16 cellular contexts compared by ENCODE assay signal in the genomic region with DNA sequence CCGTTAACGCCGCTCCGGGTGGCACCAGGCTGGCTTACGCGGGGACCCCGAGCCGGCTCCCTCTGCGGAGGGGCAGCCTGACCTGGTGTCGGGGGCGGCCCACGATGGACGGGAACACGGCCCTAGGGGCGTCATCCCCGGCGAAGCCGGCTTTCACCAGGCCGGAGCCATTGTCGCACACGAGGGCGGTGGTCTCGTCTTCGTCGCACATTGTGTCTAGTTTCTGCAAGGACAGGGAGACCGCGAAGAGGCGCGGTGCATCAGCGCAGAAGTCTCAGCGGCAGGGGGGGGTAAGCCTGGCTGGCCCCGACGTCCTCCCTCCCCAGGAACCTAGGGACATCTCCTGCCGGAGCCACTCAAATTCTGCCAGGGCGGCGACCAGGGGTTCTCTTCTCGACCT. TPM values are rescaled to one million over a fixed set of nuclear protein-coding genes. Genes with fewer than 3 reads are reported as not detected.
"Had no signal": no experiment of that assay in that cellular context is flagged by ENCODE, and none has a peak within 500 bp of the region (broad histone marks: within the 10 kb centered on the region; RNA-seq: fewer than 3 reads in every experiment).

No MANE protein-coding gene starts in this region.

- H3K36me3 ChIP-seq: pancreas, tibial nerve, vagina, WERI-Rb-1 had no signal

- H3K27ac ChIP-seq: body of pancreas, pancreas, skin epidermis, tibial nerve, vagina, WERI-Rb-1 had no signal

- H3K9me3 ChIP-seq: body of pancreas, mucosa of descending colon, pancreas, tibial nerve, vagina had no signal

- H3K27ac Mint-ChIP-seq: activated naive CD4-positive, alpha-beta T cell treated with anti-CD3 and anti-CD28 coated beads, Interleukin-2, amount 10 ng/mL, durations not matched to agents 7 days and 5 days; immature natural killer cell had no signal

- H3K4me3 Mint-ChIP-seq: activated CD8-positive, alpha-beta T cell treated with anti-CD3 and anti-CD28 coated beads, Interleukin-2, amount 10 ng/mL, durations not matched to agents 7 days and 5 days; activated naive CD4-positive, alpha-beta T cell treated with anti-CD3 and anti-CD28 coated beads, Interleukin-2, amount 10 ng/mL, durations not matched to agents 7 days and 5 days had no signal

- H3K9me3 Mint-ChIP-seq: activated naive CD4-positive, alpha-beta T cell treated with anti-CD3 and anti-CD28 coated beads, Interleukin-2, amount 10 ng/mL, durations not matched to agents 7 days and 5 days had no signal

- DNase-seq: activated CD4-positive, alpha-beta T cell treated with anti-CD3 and anti-CD28 coated beads for 48 hours; activated CD8-positive, alpha-beta T cell treated with anti-CD3 and anti-CD28 coated beads, Interleukin-2, amount 10 ng/mL, durations not matched to agents 7 days and 5 days; activated naive CD4-positive, alpha-beta T cell treated with anti-CD3 and anti-CD28 coated beads, Interleukin-2, amount 10 ng/mL, durations not matched to agents 7 days and 5 days; amniotic stem cell; body of pancreas; cerebellar nuclear complex; dermis blood vessel endothelial cell; immature natural killer cell; mucosa of descending colon; pancreas; stimulated activated CD4-positive, alpha-beta T cell treated with anti-CD3 and anti-CD28 coated beads, Interleukin-4, amount 100 ng/mL, for 4 hours; WERI-Rb-1 had no signal

- H3K4me3 ChIP-seq: body of pancreas, mucosa of descending colon had no signal

- ATAC-seq: activated CD8-positive, alpha-beta T cell treated with anti-CD3 and anti-CD28 coated beads, Interleukin-2, amount 10 ng/mL, durations not matched to agents 7 days and 5 days; body of pancreas; mucosa of descending colon had no signal

RNA-seq across cellular contexts. Expression of gene ACTA1, which starts 1.0 kb away (rescaled TPM):
- total RNA-seq: activated CD8-positive, alpha-beta T cell treated with anti-CD3 and anti-CD28 coated beads, Interleukin-2, amount 10 ng/mL, durations not matched to agents 7 days and 5 days; glomerular endothelial cell; vagina had no signal
- polyA plus RNA-seq: immature natural killer cell had no signal
